19 cellular contexts compared by ENCODE assay signal in genomic region chr14:97709552-97709951, GRCh38.
DNase-seq lines count a peak whose midpoint lies in the region; ATAC-seq lines count a peak whose summit lies in the region.
"Had no signal": no experiment of that assay in that cellular context is flagged by ENCODE, and none has a peak within 500 bp of the region (broad histone marks: within the 10 kb centered on the region; RNA-seq: fewer than 3 reads in every experiment).

No MANE protein-coding gene starts in this region.

- peaks cover 69% of the 10 kb centered on the region for H3K4me1 Mint-ChIP-seq in activated T-helper 1 cell treated with anti-CD3 and anti-CD28 coated beads, Interleukin-12 subunit alpha, Interleukin-12 subunit beta, Interleukin-2, Interleukin-4 antibody, amounts not matched to agents 30 ng/mL and 10 ng/mL and 1 ng/mL, durations not matched to agents 14 hours and 24 hours and 36 hours (ENCODE audit: low read depth)
- peaks cover 59% of the 10 kb centered on the region for H3K4me1 Mint-ChIP-seq in T-helper 1 cell treated with Interleukin-12 subunit alpha and Interleukin-12 subunit beta and Interleukin-4 antibody, amounts not matched to agents 30 μg/mL and 1 μg/mL, for 36 hours (ENCODE audit: low read depth)
- peaks cover 87% of the 10 kb centered on the region for H3K4me1 Mint-ChIP-seq in activated naive CD8-positive, alpha-beta T cell treated with anti-CD3 and anti-CD28 coated beads, Interleukin-2, amount 50 U/mL, for 24 hours
- H3K4me1 Mint-ChIP-seq in stimulated activated effector memory CD8-positive, alpha-beta T cell treated with anti-CD3 and anti-CD28 coated beads, Interleukin-12 subunit alpha, Interleukin-12 subunit beta, amount 100 ng/mL, for 72 hours: peaks cover 78% of the 10 kb centered on the region

- H3K27ac Mint-ChIP-seq in activated T-helper 1 cell treated with anti-CD3 and anti-CD28 coated beads, Interleukin-12 subunit alpha, Interleukin-12 subunit beta, Interleukin-2, Interleukin-4 antibody, amounts not matched to agents 30 ng/mL and 10 ng/mL and 1 ng/mL, durations not matched to agents 14 hours and 24 hours and 36 hours: no peak overlapping the region
- H3K27ac Mint-ChIP-seq in T-helper 1 cell treated with Interleukin-12 subunit alpha and Interleukin-12 subunit beta and Interleukin-4 antibody, amounts not matched to agents 30 μg/mL and 1 μg/mL, for 36 hours: peak overlapping the region; percentile 60
- H3K27ac Mint-ChIP-seq in activated naive CD8-positive, alpha-beta T cell treated with anti-CD3 and anti-CD28 coated beads, Interleukin-2, amount 50 U/mL, for 24 hours: no peak overlapping the region
- peak overlapping the region; percentile 71 for H3K27ac Mint-ChIP-seq in stimulated activated effector memory CD8-positive, alpha-beta T cell treated with anti-CD3 and anti-CD28 coated beads, Interleukin-12 subunit alpha, Interleukin-12 subunit beta, amount 100 ng/mL, for 72 hours

- no peak overlapping the region for H3K4me3 Mint-ChIP-seq in activated T-helper 1 cell treated with anti-CD3 and anti-CD28 coated beads, Interleukin-12 subunit alpha, Interleukin-12 subunit beta, Interleukin-2, Interleukin-4 antibody, amounts not matched to agents 30 ng/mL and 10 ng/mL and 1 ng/mL, durations not matched to agents 14 hours and 24 hours and 36 hours
- peak overlapping the region; percentile 43 for H3K4me3 Mint-ChIP-seq in T-helper 1 cell treated with Interleukin-12 subunit alpha and Interleukin-12 subunit beta and Interleukin-4 antibody, amounts not matched to agents 30 μg/mL and 1 μg/mL, for 36 hours
- H3K4me3 Mint-ChIP-seq in activated naive CD8-positive, alpha-beta T cell treated with anti-CD3 and anti-CD28 coated beads, Interleukin-2, amount 50 U/mL, for 24 hours: no peak overlapping the region
- peak overlapping the region; percentile 40 for H3K4me3 Mint-ChIP-seq in stimulated activated effector memory CD8-positive, alpha-beta T cell treated with anti-CD3 and anti-CD28 coated beads, Interleukin-12 subunit alpha, Interleukin-12 subunit beta, amount 100 ng/mL, for 72 hours

- no peaks in the 10 kb centered on the region for H3K9me3 Mint-ChIP-seq in activated T-helper 1 cell treated with anti-CD3 and anti-CD28 coated beads, Interleukin-12 subunit alpha, Interleukin-12 subunit beta, Interleukin-2, Interleukin-4 antibody, amounts not matched to agents 30 ng/mL and 10 ng/mL and 1 ng/mL, durations not matched to agents 14 hours and 24 hours and 36 hours
- H3K9me3 Mint-ChIP-seq in T-helper 1 cell treated with Interleukin-12 subunit alpha and Interleukin-12 subunit beta and Interleukin-4 antibody, amounts not matched to agents 30 μg/mL and 1 μg/mL, for 36 hours: no peaks in the 10 kb centered on the region
- no peaks in the 10 kb centered on the region for H3K9me3 Mint-ChIP-seq in activated naive CD8-positive, alpha-beta T cell treated with anti-CD3 and anti-CD28 coated beads, Interleukin-2, amount 50 U/mL, for 24 hours
- H3K9me3 Mint-ChIP-seq in stimulated activated effector memory CD8-positive, alpha-beta T cell treated with anti-CD3 and anti-CD28 coated beads, Interleukin-12 subunit alpha, Interleukin-12 subunit beta, amount 100 ng/mL, for 72 hours: no peaks in the 10 kb centered on the region

- intact Hi-C loops in activated T-helper 1 cell treated with anti-CD3 and anti-CD28 coated beads, Interleukin-12 subunit alpha, Interleukin-12 subunit beta, Interleukin-2, Interleukin-4 antibody, amounts not matched to agents 30 ng/mL and 10 ng/mL and 1 ng/mL, durations not matched to agents 14 hours and 24 hours and 36 hours (cut with micrococcal nuclease): loop anchor here (5.0 to 10.0 kb wide), 4 partner anchors 78 to 1563 kb away; partner anchors contain the start of gene BCL11B

- peak; percentile 31 for ATAC-seq in activated naive CD8-positive, alpha-beta T cell treated with anti-CD3 and anti-CD28 coated beads, Interleukin-2, amount 50 U/mL, for 24 hours
- peak; percentile 57 for ATAC-seq in stimulated activated effector memory CD8-positive, alpha-beta T cell treated with anti-CD3 and anti-CD28 coated beads, Interleukin-12 subunit alpha, Interleukin-12 subunit beta, amount 100 ng/mL, for 72 hours
- ATAC-seq in HG03469 (IDR thresholded peaks at IDR 0.05; ENCODE audit: unreplicated experiment): no peak
- ATAC-seq in HG03442 (IDR thresholded peaks at IDR 0.05; ENCODE audit: unreplicated experiment): no peak
- ATAC-seq: right cardiac atrium, SK-N-SH treated with all-trans-retinoic acid at 6 μM for 48 hours had no signal

- peaks cover 8% of the 10 kb centered on the region for H3K36me3 Mint-ChIP-seq in activated T-helper 1 cell treated with anti-CD3 and anti-CD28 coated beads, Interleukin-12 subunit alpha, Interleukin-12 subunit beta, Interleukin-2, Interleukin-4 antibody, amounts not matched to agents 30 ng/mL and 10 ng/mL and 1 ng/mL, durations not matched to agents 14 hours and 24 hours and 36 hours (ENCODE audit: low read depth)
- H3K36me3 Mint-ChIP-seq in T-helper 1 cell treated with Interleukin-12 subunit alpha and Interleukin-12 subunit beta and Interleukin-4 antibody, amounts not matched to agents 30 μg/mL and 1 μg/mL, for 36 hours (ENCODE audit: low read depth): peaks cover 10% of the 10 kb centered on the region
- no peaks in the 10 kb centered on the region for H3K36me3 Mint-ChIP-seq in activated naive CD8-positive, alpha-beta T cell treated with anti-CD3 and anti-CD28 coated beads, Interleukin-2, amount 50 U/mL, for 24 hours (ENCODE audit: low read depth)
- H3K36me3 Mint-ChIP-seq in stimulated activated effector memory CD8-positive, alpha-beta T cell treated with anti-CD3 and anti-CD28 coated beads, Interleukin-12 subunit alpha, Interleukin-12 subunit beta, amount 100 ng/mL, for 72 hours: no peaks in the 10 kb centered on the region

- DNase-seq in activated T-helper 1 cell treated with Interleukin-2 at 50 U/mL for 16 hours (ENCODE audit: low read depth) (peak; percentile 29), MV-4-11 (lab: John Stamatoyannopoulos, UW) (no peak)
- DNase-seq in activated T-helper 1 cell treated with anti-CD3 and anti-CD28 coated beads, Interleukin-12 subunit alpha, Interleukin-12 subunit beta, Interleukin-2, Interleukin-4 antibody, amounts not matched to agents 30 ng/mL and 10 ng/mL and 1 ng/mL, durations not matched to agents 14 hours and 24 hours and 36 hours (ENCODE audit: low spot score): no peak
- peak; percentile 38 for DNase-seq in activated naive CD8-positive, alpha-beta T cell treated with anti-CD3 and anti-CD28 coated beads, Interleukin-2, amount 50 U/mL, for 24 hours
- peak in 1 of 2 donors; percentile 55 for DNase-seq in stimulated activated effector memory CD8-positive, alpha-beta T cell treated with anti-CD3 and anti-CD28 coated beads, Interleukin-12 subunit alpha, Interleukin-12 subunit beta, amount 100 ng/mL, for 72 hours (ENCODE audit: low spot score in 2 of 2)
- DNase-seq: caudate nucleus; effector CD8-positive, alpha-beta T cell; esophagus squamous epithelium; glutamatergic neuron; left ventricle myocardium inferior; NCI-H146; NCI-H82; occipital lobe; uterus had no signal

- no peaks in the 10 kb centered on the region for H3K27me3 Mint-ChIP-seq in activated T-helper 1 cell treated with anti-CD3 and anti-CD28 coated beads, Interleukin-12 subunit alpha, Interleukin-12 subunit beta, Interleukin-2, Interleukin-4 antibody, amounts not matched to agents 30 ng/mL and 10 ng/mL and 1 ng/mL, durations not matched to agents 14 hours and 24 hours and 36 hours (ENCODE audit: insufficient read depth)
- H3K27me3 Mint-ChIP-seq in T-helper 1 cell treated with Interleukin-12 subunit alpha and Interleukin-12 subunit beta and Interleukin-4 antibody, amounts not matched to agents 30 μg/mL and 1 μg/mL, for 36 hours (ENCODE audit: low read depth): no peaks in the 10 kb centered on the region
- H3K27me3 Mint-ChIP-seq in activated naive CD8-positive, alpha-beta T cell treated with anti-CD3 and anti-CD28 coated beads, Interleukin-2, amount 50 U/mL, for 24 hours: no peaks in the 10 kb centered on the region

Comparison
In these comparisons a context has a peak if more than half of its experiments do, and no peak if none do; other contexts are left out.
1. DNase-seq: peak in activated T-helper 1 cell treated with Interleukin-2 at 50 U/mL for 16 hours (single experiment) and activated naive CD8-positive, alpha-beta T cell treated with anti-CD3 and anti-CD28 coated beads, Interleukin-2, amount 50 U/mL, for 24 hours (single experiment); none in activated T-helper 1 cell treated with anti-CD3 and anti-CD28 coated beads, Interleukin-12 subunit alpha, Interleukin-12 subunit beta, Interleukin-2, Interleukin-4 antibody, amounts not matched to agents 30 ng/mL and 10 ng/mL and 1 ng/mL, durations not matched to agents 14 hours and 24 hours and 36 hours (single experiment) and MV-4-11 (single experiment).
2. H3K27ac Mint-ChIP-seq: peak in T-helper 1 cell treated with Interleukin-12 subunit alpha and Interleukin-12 subunit beta and Interleukin-4 antibody, amounts not matched to agents 30 μg/mL and 1 μg/mL, for 36 hours (single experiment) and stimulated activated effector memory CD8-positive, alpha-beta T cell treated with anti-CD3 and anti-CD28 coated beads, Interleukin-12 subunit alpha, Interleukin-12 subunit beta, amount 100 ng/mL, for 72 hours (single experiment); none in activated T-helper 1 cell treated with anti-CD3 and anti-CD28 coated beads, Interleukin-12 subunit alpha, Interleukin-12 subunit beta, Interleukin-2, Interleukin-4 antibody, amounts not matched to agents 30 ng/mL and 10 ng/mL and 1 ng/mL, durations not matched to agents 14 hours and 24 hours and 36 hours (single experiment) and activated naive CD8-positive, alpha-beta T cell treated with anti-CD3 and anti-CD28 coated beads, Interleukin-2, amount 50 U/mL, for 24 hours (single experiment).
3. H3K4me3 Mint-ChIP-seq: peak in T-helper 1 cell treated with Interleukin-12 subunit alpha and Interleukin-12 subunit beta and Interleukin-4 antibody, amounts not matched to agents 30 μg/mL and 1 μg/mL, for 36 hours (single experiment) and stimulated activated effector memory CD8-positive, alpha-beta T cell treated with anti-CD3 and anti-CD28 coated beads, Interleukin-12 subunit alpha, Interleukin-12 subunit beta, amount 100 ng/mL, for 72 hours (single experiment); none in activated T-helper 1 cell treated with anti-CD3 and anti-CD28 coated beads, Interleukin-12 subunit alpha, Interleukin-12 subunit beta, Interleukin-2, Interleukin-4 antibody, amounts not matched to agents 30 ng/mL and 10 ng/mL and 1 ng/mL, durations not matched to agents 14 hours and 24 hours and 36 hours (single experiment) and activated naive CD8-positive, alpha-beta T cell treated with anti-CD3 and anti-CD28 coated beads, Interleukin-2, amount 50 U/mL, for 24 hours (single experiment).
4. ATAC-seq: peak in activated naive CD8-positive, alpha-beta T cell treated with anti-CD3 and anti-CD28 coated beads, Interleukin-2, amount 50 U/mL, for 24 hours (single experiment) and stimulated activated effector memory CD8-positive, alpha-beta T cell treated with anti-CD3 and anti-CD28 coated beads, Interleukin-12 subunit alpha, Interleukin-12 subunit beta, amount 100 ng/mL, for 72 hours (single experiment); none in HG03469 (single experiment) and HG03442 (single experiment).